Comparison of ENCODE assay signal across 15 cellular contexts in genomic region chrX:26032141-26032917, GRCh38.
A peak's percentile ranks its signal among the peaks of the same experiment; 100 is the strongest.
DNase-seq lines count a peak whose midpoint lies in the region; TF ChIP-seq lines count a peak whose summit lies in the region.
"Had no signal": no experiment of that assay in that cellular context is flagged by ENCODE, and none has a peak within 500 bp of the region (broad histone marks: within the 10 kb centered on the region; RNA-seq: fewer than 3 reads in every experiment).

No MANE protein-coding gene starts in this region.

- H3K36me3 Mint-ChIP-seq in MCF 10A (ENCODE audit: insufficient read depth, unreplicated experiment), result no peaks in the 10 kb centered on the region
- H3K36me3 Mint-ChIP-seq: CD4-positive, CD25-positive, alpha-beta regulatory T cell had no signal

- H3K9me3 Mint-ChIP-seq in MCF 10A (ENCODE audit: unreplicated experiment), result peaks cover 8% of the 10 kb centered on the region

- H3K4me2 ChIP-seq in mammary epithelial cell (ENCODE audit: insufficient read depth, low read depth, low read length) (no peak overlapping the region), fibroblast of lung (ENCODE audit: extremely low read depth, insufficient read depth, low read length) (no peak overlapping the region)

- H3K27ac ChIP-seq in mammary epithelial cell (ENCODE audit: insufficient read depth, low read depth, low read length) (no peak overlapping the region), fibroblast of lung (ENCODE audit: insufficient read depth, low read length) (no peak overlapping the region), caudate nucleus (ENCODE audit: low read depth, low read length) (no peak overlapping the region)

- H3K27ac Mint-ChIP-seq in MCF 10A (ENCODE audit: low read depth, unreplicated experiment), result no peak overlapping the region
- H3K27ac Mint-ChIP-seq: CD4-positive, CD25-positive, alpha-beta regulatory T cell; HFFc6 had no signal

- CTCF ChIA-PET in mammary epithelial cell (lab: Charles Lee; ENCODE audit: low non-redundant PET) (no interaction called here), MCF 10A (lab: Yijun Ruan, JAX) (interaction anchor here (0.7 kb wide), 1 partner anchor 82 kb away, joined by 3 read pairs; no protein-coding TSS in a partner anchor)

- no TSS peak for BruUV-seq in mammary epithelial cell (replicated peaks; lab: Mats Ljungman, UMichigan)
- no TSS peak for BruUV-seq in MCF 10A (replicated peaks; lab: Mats Ljungman, UMichigan)

- H3K27me3 ChIP-seq in mammary epithelial cell (ENCODE audit: insufficient read depth, low read length) (no peaks in the 10 kb centered on the region), fibroblast of lung (ENCODE audit: control insufficient read depth, insufficient read depth, low read length) (no peaks in the 10 kb centered on the region)

- dilution Hi-C loops in mammary epithelial cell (cut with HindIII; ENCODE audit: low sequenced_read_pairs), result no loop called here

- peak; percentile 67 for DNase-seq in mammary epithelial cell
- no peak for DNase-seq in MCF 10A (ENCODE audit: unreplicated experiment)
- DNase-seq in astrocyte of the cerebellum (ENCODE audit: low read depth), result peak; percentile 3
- peak; percentile 0 for DNase-seq in fibroblast of lung (ENCODE audit: low read depth in 2 of 2)
- peak; percentile 56 for DNase-seq in stromal cell of bone marrow (ENCODE audit: low read depth)
- DNase-seq in DMS 273 (lab: John Stamatoyannopoulos, UW; ENCODE audit: unreplicated experiment), result no peak
- no peak for DNase-seq in EL
- no peak for DNase-seq in caudate nucleus (lab: John Stamatoyannopoulos, UW)
- DNase-seq: AML-193; CD4-positive, CD25-positive, alpha-beta regulatory T cell; DND-41; GF-D8; HFFc6; Karpas-422; NCI-H187 treated with DMSO at 0.1 percent for 48 hours had no signal

- H3K4me3 ChIP-seq in mammary epithelial cell (replicated peaks in 1 of 3; ENCODE audit: insufficient read depth in 1 of 3, low read depth in 2 of 3, low read length in 3 of 3) (no peak overlapping the region), astrocyte of the cerebellum (ENCODE audit: low read depth, low read length) (no peak overlapping the region), fibroblast of lung (replicated peaks in 1 of 4; ENCODE audit: control extremely low read depth in 1 of 4, insufficient read depth in 1 of 4, low read depth in 3 of 4, low read length in 4 of 4) (no peak overlapping the region)

- no peaks in the 10 kb centered on the region for H3K27me3 Mint-ChIP-seq in MCF 10A (ENCODE audit: insufficient read depth, unreplicated experiment)
- H3K27me3 Mint-ChIP-seq: CD4-positive, CD25-positive, alpha-beta regulatory T cell had no signal

- H3K4me1 ChIP-seq in mammary epithelial cell (ENCODE audit: insufficient read depth, low read length) (no peaks in the 10 kb centered on the region), fibroblast of lung (ENCODE audit: control insufficient read depth, extremely low read depth, insufficient read depth, low read length) (no peaks in the 10 kb centered on the region)

- H3K79me2 ChIP-seq in mammary epithelial cell (ENCODE audit: insufficient read depth, low read length) (no peaks in the 10 kb centered on the region), fibroblast of lung (ENCODE audit: control insufficient read depth, insufficient read depth, low read length) (no peaks in the 10 kb centered on the region)

- peaks cover 6% of the 10 kb centered on the region for H3K4me1 Mint-ChIP-seq in MCF 10A (ENCODE audit: insufficient read depth, unreplicated experiment)
- H3K4me1 Mint-ChIP-seq: CD4-positive, CD25-positive, alpha-beta regulatory T cell had no signal

- TF ChIP-seq CTCF in mammary epithelial cell (conservative IDR thresholded peaks at IDR 0.05 in 1 of 2, IDR thresholded peaks at IDR 0.05 in 1 of 2; ENCODE audit: extremely low read depth in 1 of 2, insufficient read depth in 1 of 2, low read depth in 1 of 2, low read length in 2 of 2), result no peak
- TF ChIP-seq CTCF in MCF 10A (IDR thresholded peaks at IDR 0.05; ENCODE audit: unreplicated experiment), result no peak
- no peak for TF ChIP-seq CTCF in astrocyte of the cerebellum (IDR thresholded peaks at IDR 0.05; ENCODE audit: low read depth, low read length, missing control alignments)
- TF ChIP-seq CTCF in fibroblast of lung (conservative IDR thresholded peaks at IDR 0.05 in 1 of 2, IDR thresholded peaks at IDR 0.05 in 1 of 2; ENCODE audit: low read depth in 1 of 2, low read length in 2 of 2), result no peak

- H3K4me3 Mint-ChIP-seq in MCF 10A (ENCODE audit: unreplicated experiment), result no peak overlapping the region
- H3K4me3 Mint-ChIP-seq: CD4-positive, CD25-positive, alpha-beta regulatory T cell; HFFc6 had no signal

- H2AFZ ChIP-seq in mammary epithelial cell (ENCODE audit: low read depth, low read length) (no peak overlapping the region), fibroblast of lung (ENCODE audit: low read length) (no peak overlapping the region)

- in situ Hi-C loops in mammary epithelial cell (cut with MboI; ENCODE audit: low sequenced_read_pairs in 2 of 2), result no loop called here
- in situ Hi-C loops in astrocyte of the cerebellum (cut with HindIII; ENCODE audit: low sequenced_read_pairs), result no loop called here

- H4K20me1 ChIP-seq in mammary epithelial cell (ENCODE audit: insufficient read depth, low read length), result no peaks in the 10 kb centered on the region
- H4K20me1 ChIP-seq in fibroblast of lung (ENCODE audit: control insufficient read depth, extremely low read depth, insufficient read depth, low read length), result no peaks in the 10 kb centered on the region

- H3K9me3 ChIP-seq in mammary epithelial cell (replicated peaks; ENCODE audit: insufficient read depth, low read length) (no peaks in the 10 kb centered on the region), fibroblast of lung (ENCODE audit: control insufficient read depth, insufficient read depth, low read depth, low read length) (no peaks in the 10 kb centered on the region)

- intact Hi-C loops in mammary epithelial cell (cut with micrococcal nuclease) (no loop called here), MCF 10A (cut with micrococcal nuclease) (no loop called here)

- H3K9ac ChIP-seq in mammary epithelial cell (ENCODE audit: insufficient read depth, low read length), result no peak overlapping the region
- H3K9ac ChIP-seq in fibroblast of lung (ENCODE audit: insufficient read depth, low read length), result no peak overlapping the region

- POLR2A ChIA-PET in MCF 10A (lab: Yijun Ruan, JAX), result no interaction called here

- H3K36me3 ChIP-seq in mammary epithelial cell (ENCODE audit: insufficient read depth, low read length) (no peaks in the 10 kb centered on the region), fibroblast of lung (ENCODE audit: control insufficient read depth, insufficient read depth, low read length) (no peaks in the 10 kb centered on the region)

- 32% methylated on average over 4 of the region's 4 CpGs for WGBS in mammary epithelial cell (ENCODE audit: low coverage, missing lambda C conversion rate)

Comparison
In these comparisons a context has a peak if more than half of its experiments do, and no peak if none do; other contexts are left out.
1. DNase-seq: peak in mammary epithelial cell (single experiment), astrocyte of the cerebellum (single experiment), fibroblast of lung (2 of 2) and stromal cell of bone marrow (single experiment); none in MCF 10A (single experiment), DMS 273 (single experiment), EL (single experiment) and caudate nucleus (0 of 61).